Comparison of ENCODE assay signal across 11 cellular contexts in genomic region chr12:88820012-88820411, GRCh38.
"Had no signal": no experiment of that assay in that cellular context is flagged by ENCODE, and none has a peak within 500 bp of the region (broad histone marks: within the 10 kb centered on the region; RNA-seq: fewer than 3 reads in every experiment).

No MANE protein-coding gene starts in this region.

- H3K4me3 Mint-ChIP-seq: GM23338, H9, HFFc6 had no signal

- DNase-seq: GM23248, GOT3, H7, H9, HCEC 1CT, HFFc6 had no signal

- H3K4me1 Mint-ChIP-seq: GM23338 had no signal

- H3K4me2 ChIP-seq: GM23338 had no signal

- H3K9ac ChIP-seq: GM23248 had no signal

- H2AFZ ChIP-seq: GM23248, GM23338 had no signal

- H3K4me3 ChIP-seq: GM23248, GM23338, HAP-1 had no signal

- H3K9me3 ChIP-seq: HAP-1 had no signal

- H3K9me3 Mint-ChIP-seq: HFFc6 had no signal

- H3K4me1 ChIP-seq: HAP-1 had no signal

- H3K27ac Mint-ChIP-seq: GM23338, H9, HFFc6 had no signal

- H3K27ac ChIP-seq: GM23248 had no signal

- H3K36me3 ChIP-seq: HAP-1 had no signal

- FAIRE-seq: H1, H54 had no signal

- ATAC-seq: GM23338, HCT116 had no signal
